ENCODE assay signal across 12 cellular contexts in the genomic region with DNA sequence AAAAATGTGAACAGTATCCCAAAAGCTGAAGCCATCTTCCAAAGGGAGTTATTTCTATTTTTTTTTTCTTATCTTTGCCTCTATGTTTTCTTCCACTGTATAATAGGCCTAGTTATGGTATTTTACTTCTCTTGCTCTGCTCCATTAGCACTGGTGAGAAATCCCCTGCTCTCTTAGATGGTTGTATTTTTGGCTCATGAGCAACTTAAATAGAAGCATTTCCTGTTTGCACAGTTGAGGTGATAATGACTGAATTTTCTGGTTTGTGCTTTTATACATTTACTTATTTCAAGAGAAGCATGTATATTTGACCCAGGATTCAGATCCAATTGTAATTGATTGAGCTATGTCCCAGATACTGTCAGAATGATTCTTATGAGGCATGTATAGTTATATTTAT.
DNase-seq lines count a peak whose midpoint lies in the region; ATAC-seq lines count a peak whose summit lies in the region.
"Had no signal": no experiment of that assay in that cellular context is flagged by ENCODE, and none has a peak within 500 bp of the region (broad histone marks: within the 10 kb centered on the region; RNA-seq: fewer than 3 reads in every experiment).

No MANE protein-coding gene starts in this region.

- DNase-seq in kidney tubule cell (ENCODE audit: low spot score) (peak; percentile 5), DMS 273 (lab: John Stamatoyannopoulos, UW; ENCODE audit: unreplicated experiment) (no peak), inferior parietal cortex (ENCODE audit: extremely low spot score) (no peak), putamen (ENCODE audit: low spot score) (no peak), SHP77 (lab: John Stamatoyannopoulos, UW) (no peak)
- DNase-seq: activated CD4-positive, alpha-beta T cell treated with anti-CD3 and anti-CD28 coated beads for 1 hour; DND-41; left lung; NCI-H187 had no signal

- ATAC-seq in GM18870 (IDR thresholded peaks at IDR 0.05; ENCODE audit: unreplicated experiment) (peak; percentile 98), GM21576 (IDR thresholded peaks at IDR 0.05; ENCODE audit: unreplicated experiment) (peak; percentile 100), HG03280 (IDR thresholded peaks at IDR 0.05; ENCODE audit: unreplicated experiment) (peak; percentile 88)
- ATAC-seq: left lung had no signal
